ENCODE assay signal across 8 cellular contexts in genomic region chr21:15051652-15052554, GRCh38. TPM values are rescaled to one million over a fixed set of nuclear protein-coding genes. Genes with fewer than 3 reads are reported as not detected.
DNase-seq lines count a peak whose midpoint lies in the region; ATAC-seq and TF ChIP-seq lines count a peak whose summit lies in the region.

No MANE protein-coding gene starts in this region.

- POLR2A ChIA-PET in activated naive CD8-positive, alpha-beta T cell treated with anti-CD3 and anti-CD28 coated beads, Interleukin-2, amount 10 ng/mL, durations not matched to agents 7 days and 5 days (lab: Charles Lee): interaction anchor here (1.2 to 8.0 kb wide), 2 partner anchors 13 to 18 kb away, joined by 3 to 50 read pairs; partner anchors contain the start of gene NRIP1

- H3K4me3 Mint-ChIP-seq in activated naive CD4-positive, alpha-beta T cell treated with anti-CD3 and anti-CD28 coated beads, Interleukin-2, amount 50 U/mL, for 24 hours: peak overlapping the region; percentile 78
- peak overlapping the region; percentile 76 for H3K4me3 Mint-ChIP-seq in activated naive CD8-positive, alpha-beta T cell treated with anti-CD3 and anti-CD28 coated beads, Interleukin-2, amount 10 ng/mL, durations not matched to agents 7 days and 5 days
- peak overlapping the region; percentile 57 for H3K4me3 Mint-ChIP-seq in nephron progenitor cell

- H3K4me1 Mint-ChIP-seq in activated naive CD4-positive, alpha-beta T cell treated with anti-CD3 and anti-CD28 coated beads, Interleukin-2, amount 50 U/mL, for 24 hours: peaks cover 95% of the 10 kb centered on the region
- H3K4me1 Mint-ChIP-seq in activated naive CD8-positive, alpha-beta T cell treated with anti-CD3 and anti-CD28 coated beads, Interleukin-2, amount 10 ng/mL, durations not matched to agents 7 days and 5 days: peaks cover 50% of the 10 kb centered on the region
- H3K4me1 Mint-ChIP-seq in nephron progenitor cell: peaks cover 67% of the 10 kb centered on the region

- DNase-seq in activated naive CD4-positive, alpha-beta T cell treated with Interleukin-2 at 50 U/mL for 16 hours: no peak
- DNase-seq in activated naive CD8-positive, alpha-beta T cell treated with anti-CD3 and anti-CD28 coated beads, Interleukin-2, amount 10 ng/mL, durations not matched to agents 7 days and 5 days: no peak
- DNase-seq in nephron progenitor cell (no peak), DMS 273 treated with DMSO at 0.1 percent for 48 hours (lab: John Stamatoyannopoulos, UW) (no peak), SHP77 treated with DMSO at 0.1 percent for 48 hours (lab: John Stamatoyannopoulos, UW) (no peak), DMS153 (lab: John Stamatoyannopoulos, UW) (no peak)

- peaks cover 6% of the 10 kb centered on the region for H3K36me3 Mint-ChIP-seq in activated naive CD4-positive, alpha-beta T cell treated with anti-CD3 and anti-CD28 coated beads, Interleukin-2, amount 50 U/mL, for 24 hours
- peaks cover 6% of the 10 kb centered on the region for H3K36me3 Mint-ChIP-seq in activated naive CD8-positive, alpha-beta T cell treated with anti-CD3 and anti-CD28 coated beads, Interleukin-2, amount 10 ng/mL, durations not matched to agents 7 days and 5 days
- H3K36me3 Mint-ChIP-seq in nephron progenitor cell (ENCODE audit: low read depth): peaks cover 92% of the 10 kb centered on the region

- ATAC-seq in HG03159 (IDR thresholded peaks at IDR 0.05; ENCODE audit: unreplicated experiment): peak; percentile 79
- peak; percentile 56 for ATAC-seq in activated naive CD8-positive, alpha-beta T cell treated with anti-CD3 and anti-CD28 coated beads, Interleukin-2, amount 10 ng/mL, durations not matched to agents 7 days and 5 days (ENCODE audit: low read depth)

- no peaks in the 10 kb centered on the region for H3K27me3 Mint-ChIP-seq in activated naive CD4-positive, alpha-beta T cell treated with anti-CD3 and anti-CD28 coated beads, Interleukin-2, amount 50 U/mL, for 24 hours
- H3K27me3 Mint-ChIP-seq in activated naive CD8-positive, alpha-beta T cell treated with anti-CD3 and anti-CD28 coated beads, Interleukin-2, amount 10 ng/mL, durations not matched to agents 7 days and 5 days: no peaks in the 10 kb centered on the region
- peaks cover 4% of the 10 kb centered on the region for H3K27me3 Mint-ChIP-seq in nephron progenitor cell (ENCODE audit: low read depth, poor library complexity)

- no peaks in the 10 kb centered on the region for H3K9me3 Mint-ChIP-seq in activated naive CD4-positive, alpha-beta T cell treated with anti-CD3 and anti-CD28 coated beads, Interleukin-2, amount 50 U/mL, for 24 hours
- H3K9me3 Mint-ChIP-seq in activated naive CD8-positive, alpha-beta T cell treated with anti-CD3 and anti-CD28 coated beads, Interleukin-2, amount 10 ng/mL, durations not matched to agents 7 days and 5 days: peaks cover 2% of the 10 kb centered on the region
- peaks cover 39% of the 10 kb centered on the region for H3K9me3 Mint-ChIP-seq in nephron progenitor cell

- H3K27ac Mint-ChIP-seq in activated naive CD4-positive, alpha-beta T cell treated with anti-CD3 and anti-CD28 coated beads, Interleukin-2, amount 50 U/mL, for 24 hours: peak overlapping the region; percentile 89
- H3K27ac Mint-ChIP-seq in activated naive CD8-positive, alpha-beta T cell treated with anti-CD3 and anti-CD28 coated beads, Interleukin-2, amount 10 ng/mL, durations not matched to agents 7 days and 5 days: peak overlapping the region; percentile 78
- H3K27ac Mint-ChIP-seq in nephron progenitor cell: peak overlapping the region; percentile 96

- TF ChIP-seq CTCF in nephron progenitor cell (IDR thresholded peaks at IDR 0.05): no peak

RNA-seq across cellular contexts. Expression of gene NRIP1, which starts 12.9 kb away (rescaled TPM):
- 10 to 100 TPM; 22.7 to 27.3 TPM for total RNA-seq in activated naive CD8-positive, alpha-beta T cell treated with anti-CD3 and anti-CD28 coated beads, Interleukin-2, amount 10 ng/mL, durations not matched to agents 7 days and 5 days
